ENCODE assay signal across 9 cellular contexts in the genomic region with DNA sequence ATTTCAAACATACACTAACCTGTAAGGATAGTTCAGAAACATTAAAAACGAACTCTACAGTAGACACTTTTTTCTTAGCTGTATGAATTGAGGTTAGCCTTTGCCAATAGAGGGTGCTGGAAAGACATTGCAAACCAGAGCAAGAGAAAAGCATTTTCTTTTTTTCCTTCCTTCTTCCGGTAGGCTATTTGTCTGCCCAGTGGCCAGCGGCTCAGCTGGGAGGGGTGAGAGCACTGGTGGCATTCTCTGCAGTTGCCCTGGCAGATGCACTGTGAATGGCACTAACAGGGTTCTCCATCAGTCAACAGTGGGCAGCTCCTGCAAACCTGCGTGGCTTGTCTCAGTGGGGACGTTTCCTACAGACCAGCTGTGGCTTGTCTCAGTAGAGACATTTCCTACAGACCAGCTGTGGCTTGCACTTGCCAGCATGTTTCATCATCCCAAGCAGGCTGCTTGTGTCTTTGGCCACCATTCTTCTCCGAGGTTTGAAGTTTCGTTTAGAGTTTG.
A peak's percentile ranks its signal among the peaks of the same experiment; 100 is the strongest.
DNase-seq lines count a peak whose midpoint lies in the region; ATAC-seq and TF ChIP-seq lines count a peak whose summit lies in the region.
"Had no signal": no experiment of that assay in that cellular context is flagged by ENCODE, and none has a peak within 500 bp of the region (broad histone marks: within the 10 kb centered on the region; RNA-seq: fewer than 3 reads in every experiment).

No MANE protein-coding gene starts in this region.

- peak; percentile 78 for ATAC-seq in HG02642 (IDR thresholded peaks at IDR 0.05; ENCODE audit: poor library complexity, unreplicated experiment)

- H3K4me3 ChIP-seq in cardiac fibroblast (replicated peaks in 1 of 2; ENCODE audit: low read depth in 2 of 2, low read length in 2 of 2) = peak overlapping the region; percentile 25 to 43
- H3K4me3 ChIP-seq: skin epidermis had no signal

- DNase-seq in ELR (ENCODE audit: low read depth) (peak; percentile 62), NCI-H460 (ENCODE audit: extremely low read depth, low read depth) (peak; percentile 74), cardiac fibroblast (ENCODE audit: low read depth in 2 of 2) (peak; percentile 42 to 67), lung microvascular endothelial cell (ENCODE audit: low read depth in 2 of 2) (peak; percentile 28 to 76), GM20000 (ENCODE audit: low spot score) (no peak), NCI-H187 treated with DMSO at 0.1 percent for 48 hours (lab: John Stamatoyannopoulos, UW) (no peak), AG08395 (ENCODE audit: low spot score) (no peak)

- TF ChIP-seq CTCF in cardiac fibroblast (IDR thresholded peaks at IDR 0.05; ENCODE audit: low read depth, low read length) (peak; percentile 33), GM20000 (IDR thresholded peaks at IDR 0.05; ENCODE audit: extremely low read depth, missing control alignments) (no peak)

Comparison
In these comparisons a context has a peak if more than half of its experiments do, and no peak if none do; other contexts are left out.
1. DNase-seq: peak in ELR (single experiment), NCI-H460 (single experiment), cardiac fibroblast (2 of 2) and lung microvascular endothelial cell (2 of 2); none in GM20000 (single experiment), NCI-H187 treated with DMSO at 0.1 percent for 48 hours (single experiment) and AG08395 (single experiment).